In genomic region chr6:90159452-90159851, GRCh38 we compare ENCODE assay signal across 23 cellular contexts.
A peak's percentile ranks its signal among the peaks of the same experiment; 100 is the strongest.
DNase-seq lines count a peak whose midpoint lies in the region; ATAC-seq and TF ChIP-seq lines count a peak whose summit lies in the region.
"Had no signal": no experiment of that assay in that cellular context is flagged by ENCODE, and none has a peak within 500 bp of the region (broad histone marks: within the 10 kb centered on the region; RNA-seq: fewer than 3 reads in every experiment).

No MANE protein-coding gene starts in this region.

- WGBS in SK-N-SH (ENCODE audit: low lambda C conversion rate): 77% methylated on average over 2 of the region's 2 CpGs

- no peaks in the 10 kb centered on the region for H3K9me2 ChIP-seq in SK-N-SH

- peaks cover 77% of the 10 kb centered on the region for H3K4me1 Mint-ChIP-seq in CD8-positive, alpha-beta T cell (ENCODE audit: low read depth)
- peaks cover 62% of the 10 kb centered on the region for H3K4me1 Mint-ChIP-seq in brain
- peaks cover 48 to 88% (median 82%) of the 10 kb centered on the region in 4 donors for H3K4me1 Mint-ChIP-seq in naive thymus-derived CD8-positive, alpha-beta T cell

- no peaks in the 10 kb centered on the region for H3K9me3 ChIP-seq in CD8-positive, alpha-beta T cell (ENCODE audit: low read length)
- no peaks in the 10 kb centered on the region for H3K9me3 ChIP-seq in SK-N-SH
- H3K9me3 ChIP-seq: HAP-1, stomach had no signal

- no peaks in the 10 kb centered on the region for H3K9me3 Mint-ChIP-seq in CD8-positive, alpha-beta T cell
- peaks cover 5 to 8% (median 6%) of the 10 kb centered on the region in 5 experiments for H3K9me3 Mint-ChIP-seq in brain
- H3K9me3 Mint-ChIP-seq in naive thymus-derived CD8-positive, alpha-beta T cell: no peaks in the 10 kb centered on the region
- H3K9me3 Mint-ChIP-seq: IgD-negative memory B cell, type B pancreatic cell had no signal

- CTCF ChIA-PET in CD8-positive, alpha-beta T cell (lab: Charles Lee): interaction anchor here (1.0 to 2.1 kb wide), 2 partner anchors 20 to 219 kb away, joined by 3 to 9 read pairs; no protein-coding TSS in a partner anchor
- CTCF ChIA-PET in SK-N-SH (lab: Yijun Ruan, JAX): interaction anchor here (0.6 to 1.5 kb wide), 6 partner anchors 21 to 318 kb away, joined by 3 to 5 read pairs (median 4); no protein-coding TSS in a partner anchor

- no peaks in the 10 kb centered on the region for H3F3A ChIP-seq in SK-N-SH (replicated peaks; ENCODE audit: insufficient read depth)

- no peak overlapping the region for H3K4me3 Mint-ChIP-seq in CD8-positive, alpha-beta T cell
- H3K4me3 Mint-ChIP-seq in brain: peak overlapping the region in 4 of 5 experiments; percentile 31 to 42 (median 36)
- H3K4me3 Mint-ChIP-seq in naive thymus-derived CD8-positive, alpha-beta T cell: peak overlapping the region in 8 of 10 donors; percentile 23 to 69 (median 59)
- H3K4me3 Mint-ChIP-seq: type B pancreatic cell had no signal

- intact Hi-C loops in CD8-positive, alpha-beta T cell (cut with DNase I, micrococcal nuclease): no loop called here

- no peak overlapping the region for H3K27ac ChIP-seq in CD8-positive, alpha-beta T cell (ENCODE audit: low read depth, low read length)
- peak overlapping the region in 1 of 2 experiments; percentile 94; a peak in 2 of 4 replicates for H3K27ac ChIP-seq in SK-N-SH (ENCODE audit: low read depth in 2 of 2, low read length in 1 of 2)
- H3K27ac ChIP-seq: epithelial cell of prostate, stomach had no signal

- H3K9ac ChIP-seq in SK-N-SH: no peak overlapping the region

- no peaks in the 10 kb centered on the region for H4K20me1 ChIP-seq in SK-N-SH (ENCODE audit: insufficient read depth)

- peak; percentile 14; the same call in 1 of the 2 replicates for TF ChIP-seq RAD21 in SK-N-SH (IDR thresholded peaks at IDR 0.05; ENCODE audit: low read length)

- no peak for DNase-seq in CD8-positive, alpha-beta T cell
- DNase-seq in SK-N-SH (peak; percentile 34), NOMO-1 treated with DMSO at 0.1 percent for 48 hours (lab: John Stamatoyannopoulos, UW; ENCODE audit: unreplicated experiment) (no peak), SHP77 (lab: John Stamatoyannopoulos, UW) (no peak)
- DNase-seq in naive thymus-derived CD8-positive, alpha-beta T cell: no peak
- no peak for DNase-seq in stimulated activated CD4-positive, alpha-beta T cell treated with anti-CD3 and anti-CD28 coated beads, Interleukin-2, amount 100 ng/mL, for 48 hours
- DNase-seq: activated CD4-positive, alpha-beta T cell treated with anti-CD3 and anti-CD28 coated beads for 4 hours; activated gamma-delta T cell; aorta; central memory CD4-positive, alpha-beta T cell; DMS79 treated with DMSO at 0.1 percent for 48 hours; foreskin fibroblast; MM.1S; NCI-H748 treated with DMSO at 0.1 percent for 48 hours; stimulated activated CD4-positive, alpha-beta T cell treated with anti-CD3 and anti-CD28 coated beads, Interleukin-2, amount 100 ng/mL, for 24 hours; stomach had no signal

- H3K27me3 Mint-ChIP-seq in CD8-positive, alpha-beta T cell (ENCODE audit: low read depth): no peaks in the 10 kb centered on the region
- no peaks in the 10 kb centered on the region for H3K27me3 Mint-ChIP-seq in brain
- no peaks in the 10 kb centered on the region for H3K27me3 Mint-ChIP-seq in naive thymus-derived CD8-positive, alpha-beta T cell
- H3K27me3 Mint-ChIP-seq: type B pancreatic cell had no signal

- no peak for TF ChIP-seq CTCF in CD8-positive, alpha-beta T cell (IDR thresholded peaks at IDR 0.05)
- no peak for TF ChIP-seq CTCF in SK-N-SH (IDR thresholded peaks at IDR 0.05)
- TF ChIP-seq CTCF in brain (conservative IDR thresholded peaks at IDR 0.05): no peak

- 0 out of 4 replicates have a peak, but pooled peaks of 1 of the 2 experiments have one; percentile 14 for TF ChIP-seq EP300 in SK-N-SH (IDR thresholded peaks at IDR 0.05; ENCODE audit: borderline replicate concordance in 1 of 2, low read depth in 1 of 2, low read length in 1 of 2)

- POLR2A ChIA-PET in CD8-positive, alpha-beta T cell (lab: Charles Lee): interaction anchor here (0.5 to 1.3 kb wide), 4 partner anchors 9 to 125 kb away, joined by 3 to 5 read pairs (median 4); no protein-coding TSS in a partner anchor
- POLR2A ChIA-PET in SK-N-SH (lab: Yijun Ruan, JAX): interaction anchor here (0.7 to 1.0 kb wide), 3 partner anchors 59 to 181 kb away, joined by 3 to 11 read pairs (median 4); no protein-coding TSS in a partner anchor
- POLR2A ChIA-PET in naive thymus-derived CD8-positive, alpha-beta T cell (lab: Charles Lee): interaction anchor here (1.2 to 1.3 kb wide), 3 partner anchors 8 to 76 kb away, joined by 3 to 4 read pairs (median 4); no protein-coding TSS in a partner anchor

- H3K4me1 ChIP-seq in CD8-positive, alpha-beta T cell (ENCODE audit: insufficient read depth, low read length): peaks cover 79% of the 10 kb centered on the region
- peaks cover 0 to 25% of the 10 kb centered on the region in 2 experiments; a peak in 3 of 4 replicates for H3K4me1 ChIP-seq in SK-N-SH (ENCODE audit: control insufficient read depth in 1 of 2, insufficient read depth in 2 of 2, low read depth in 1 of 2, low read length in 1 of 2)
- H3K4me1 ChIP-seq: HAP-1 had no signal

- H3K36me3 Mint-ChIP-seq in CD8-positive, alpha-beta T cell: peaks cover 4% of the 10 kb centered on the region
- peaks cover 11% of the 10 kb centered on the region for H3K36me3 Mint-ChIP-seq in brain
- peaks cover 0 to 8% (median 7%) of the 10 kb centered on the region in 3 donors for H3K36me3 Mint-ChIP-seq in naive thymus-derived CD8-positive, alpha-beta T cell
- H3K36me3 Mint-ChIP-seq: type B pancreatic cell had no signal

- H3K27ac Mint-ChIP-seq in CD8-positive, alpha-beta T cell: peak overlapping the region; percentile 87
- peak overlapping the region; percentile 6 to 86 (median 27) for H3K27ac Mint-ChIP-seq in brain
- H3K27ac Mint-ChIP-seq in naive thymus-derived CD8-positive, alpha-beta T cell: peak overlapping the region; percentile 56 to 96 (median 90)
- H3K27ac Mint-ChIP-seq: IgD-negative memory B cell, type B pancreatic cell had no signal

- ATAC-seq in CD8-positive, alpha-beta T cell: no peak
- no peak for ATAC-seq in naive thymus-derived CD8-positive, alpha-beta T cell
- no peak for ATAC-seq in GM18909 (IDR thresholded peaks at IDR 0.05; ENCODE audit: poor library complexity, unreplicated experiment)
- ATAC-seq: GM12878 had no signal

- H3K36me3 ChIP-seq in CD8-positive, alpha-beta T cell (ENCODE audit: insufficient read depth, low read length): no peaks in the 10 kb centered on the region
- H3K36me3 ChIP-seq in SK-N-SH (replicated peaks in 1 of 2; ENCODE audit: control insufficient read depth in 1 of 2, insufficient read depth in 2 of 2, low read length in 1 of 2): no peaks in the 10 kb centered on the region
- H3K36me3 ChIP-seq: HAP-1, stomach had no signal

- H3K27me3 ChIP-seq in CD8-positive, alpha-beta T cell (ENCODE audit: insufficient read depth, low read length): no peaks in the 10 kb centered on the region
- no peaks in the 10 kb centered on the region for H3K27me3 ChIP-seq in SK-N-SH (ENCODE audit: insufficient read depth)
- H3K27me3 ChIP-seq: stomach had no signal

- H3K4me3 ChIP-seq in CD8-positive, alpha-beta T cell (ENCODE audit: low read depth, low read length): no peak overlapping the region
- no peak overlapping the region for H3K4me3 ChIP-seq in SK-N-SH (ENCODE audit: low read depth in 2 of 2, low read length in 1 of 2)
- H3K4me3 ChIP-seq: GM12878, HAP-1, stomach had no signal

- H3K4me2 ChIP-seq in SK-N-SH: no peak overlapping the region

- H2AFZ ChIP-seq in SK-N-SH (ENCODE audit: low read depth): no peak overlapping the region

- no peaks in the 10 kb centered on the region for H3K79me2 ChIP-seq in SK-N-SH (ENCODE audit: insufficient read depth)

TF ChIP-seq in SK-N-SH, 30 proteins besides CTCF, POLR2A, EP300 and RAD21 (continues in another document):
- TF ChIP-seq ZBTB33 (IDR thresholded peaks at IDR 0.05; ENCODE audit: borderline replicate concordance, low read depth) (no peak), MEF2A (IDR thresholded peaks at IDR 0.05; ENCODE audit: borderline replicate concordance, low read depth) (no peak), USF1 (IDR thresholded peaks at IDR 0.05; ENCODE audit: borderline replicate concordance, low read depth) (no peak), MAX (IDR thresholded peaks at IDR 0.05; ENCODE audit: low read depth) (no peak), EZH2phosphoT487 (IDR thresholded peaks at IDR 0.05; ENCODE audit: borderline replicate concordance, low read depth) (no peak), IRF3 (IDR thresholded peaks at IDR 0.05; ENCODE audit: low read depth, low read length) (no peak)

Comparison
In these comparisons a context has a peak if more than half of its experiments do, and no peak if none do; other contexts are left out.
1. H3K27ac Mint-ChIP-seq: peak in every context shown above with its lines; median percentile 90 in naive thymus-derived CD8-positive, alpha-beta T cell; 87 in CD8-positive, alpha-beta T cell; 27 in brain.